Comparison of ENCODE assay signal across 29 cellular contexts in the genomic region with DNA sequence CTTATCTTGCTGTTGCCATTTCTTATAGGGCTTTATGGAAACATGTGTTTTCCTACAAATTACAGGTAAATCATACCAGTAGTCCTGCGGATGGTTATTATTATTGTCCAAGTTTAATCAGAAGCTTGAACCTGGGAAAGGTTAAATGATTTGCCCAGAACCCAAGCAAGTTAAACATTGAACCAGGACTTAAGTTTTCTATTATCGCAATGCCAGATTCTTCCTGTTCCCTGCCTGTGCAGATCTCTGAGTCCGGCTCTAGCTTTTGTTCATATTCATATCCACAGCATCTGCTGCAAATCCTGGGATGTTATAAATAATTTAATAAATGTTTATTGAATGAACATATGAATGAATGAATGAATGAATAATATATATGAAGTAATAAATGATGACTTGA. TPM values are rescaled to one million over a fixed set of nuclear protein-coding genes. Genes with fewer than 3 reads are reported as not detected.
A peak's percentile ranks its signal among the peaks of the same experiment; 100 is the strongest.
DNase-seq lines count a peak whose midpoint lies in the region; ATAC-seq, FAIRE-seq and TF ChIP-seq lines count a peak whose summit lies in the region.
"Had no signal": no experiment of that assay in that cellular context is flagged by ENCODE, and none has a peak within 500 bp of the region (broad histone marks: within the 10 kb centered on the region; RNA-seq: fewer than 3 reads in every experiment).

No MANE protein-coding gene starts in this region.

- no peaks in the 10 kb centered on the region for H3K27me3 Mint-ChIP-seq in activated naive CD4-positive, alpha-beta T cell treated with anti-CD3 and anti-CD28 coated beads for 36 hours (ENCODE audit: low read depth)
- H3K27me3 Mint-ChIP-seq: activated CD8-positive, alpha-beta T cell treated with anti-CD3 and anti-CD28 coated beads for 36 hours; activated naive CD8-positive, alpha-beta T cell treated with anti-CD3 and anti-CD28 coated beads, Interleukin-2, amount 10 ng/mL, durations not matched to agents 7 days and 5 days; B cell; CD4-positive, alpha-beta memory T cell had no signal

- H3K9me3 ChIP-seq in right cardiac atrium (ENCODE audit: control insufficient read depth, low read length), result no peaks in the 10 kb centered on the region
- H3K9me3 ChIP-seq in endothelial cell of umbilical vein (replicated peaks; ENCODE audit: control insufficient read depth, insufficient read depth, low read length), result no peaks in the 10 kb centered on the region
- no peaks in the 10 kb centered on the region for H3K9me3 ChIP-seq in mesenchymal stem cell (ENCODE audit: control insufficient read depth, low read length)
- H3K9me3 ChIP-seq in transverse colon, result no peaks in the 10 kb centered on the region
- no peaks in the 10 kb centered on the region for H3K9me3 ChIP-seq in MG63

- H3K4me3 Mint-ChIP-seq in activated naive CD4-positive, alpha-beta T cell treated with anti-CD3 and anti-CD28 coated beads for 36 hours, result no peak overlapping the region
- H3K4me3 Mint-ChIP-seq: activated CD8-positive, alpha-beta T cell treated with anti-CD3 and anti-CD28 coated beads for 36 hours; activated naive CD8-positive, alpha-beta T cell treated with anti-CD3 and anti-CD28 coated beads, Interleukin-2, amount 10 ng/mL, durations not matched to agents 7 days and 5 days; B cell; CD4-positive, alpha-beta memory T cell; T-helper 2 cell treated with Interferon-gamma antibody and Interleukin-4, amounts not matched to agents 5 μg/mL and 100 μg/mL, for 36 hours had no signal

- TF ChIP-seq EP300 in transverse colon (IDR thresholded peaks at IDR 0.05; ENCODE audit: low read depth), result no peak

- H2AK5ac ChIP-seq in mesenchymal stem cell (ENCODE audit: low read length, severe bottlenecking), result no peak overlapping the region

- intact Hi-C loops in right cardiac atrium (cut with DNase I), result no loop called here
- intact Hi-C loops in cardiac septum (cut with DNase I), result no loop called here
- intact Hi-C loops in endothelial cell of umbilical vein (cut with micrococcal nuclease), result loop anchor here (10.0 kb wide), 1 partner anchor 1282 kb away; no protein-coding TSS in a partner anchor
- intact Hi-C loops in transverse colon (cut with DNase I; ENCODE audit: low total_unique reads), result no loop called here
- intact Hi-C loops in activated naive CD4-positive, alpha-beta T cell treated with anti-CD3 and anti-CD28 coated beads for 36 hours (cut with micrococcal nuclease), result no loop called here

- H3K4me3 ChIP-seq in right cardiac atrium (ENCODE audit: low read length), result no peak overlapping the region
- no peak overlapping the region for H3K4me3 ChIP-seq in endothelial cell of umbilical vein (replicated peaks in 1 of 3; ENCODE audit: insufficient read depth in 1 of 3, low read depth in 1 of 3, low read length in 3 of 3)
- no peak overlapping the region for H3K4me3 ChIP-seq in mesenchymal stem cell (ENCODE audit: insufficient read depth in 1 of 2, low read depth in 1 of 2, low read length in 2 of 2)
- H3K4me3 ChIP-seq in transverse colon, result no peak overlapping the region
- no peak overlapping the region for H3K4me3 ChIP-seq in MG63
- H3K4me3 ChIP-seq: cardiac muscle cell, GM12878 had no signal

- peaks cover 9% of the 10 kb centered on the region for H3K79me1 ChIP-seq in mesenchymal stem cell (replicated peaks; ENCODE audit: low read length, poor library complexity, severe bottlenecking)

- H2BK120ac ChIP-seq in mesenchymal stem cell (ENCODE audit: low read depth, low read length), result no peak overlapping the region

- H3K27ac ChIP-seq in right cardiac atrium (ENCODE audit: low read length) (peak overlapping the region; percentile 46), endothelial cell of umbilical vein (ENCODE audit: insufficient read depth, low read depth, low read length) (no peak overlapping the region), mesenchymal stem cell (ENCODE audit: low read length, poor library complexity, severe bottlenecking) (peak overlapping the region; percentile 8), transverse colon (peak overlapping the region; percentile 82 to 98 (median 96))
- H3K27ac ChIP-seq: cardiac muscle cell had no signal

- POLR2A ChIA-PET in endothelial cell of umbilical vein (lab: Charles Lee), result no interaction called here

- 63% methylated on average over 3 of the region's 3 CpGs for WGBS in right cardiac atrium
- 73% methylated on average over 3 of the region's 3 CpGs for WGBS in mesenchymal stem cell
- 42 to 43% methylated on average over 1 to 3 of the region's 3 CpGs for WGBS in transverse colon (ENCODE audit: low coverage in 1 of 2), 2 donors

- H4K91ac ChIP-seq in mesenchymal stem cell (ENCODE audit: low read length), result no peak overlapping the region

- H4K8ac ChIP-seq in mesenchymal stem cell (ENCODE audit: low read length), result no peak overlapping the region

- TF ChIP-seq CTCF in endothelial cell of umbilical vein (IDR thresholded peaks at IDR 0.05; ENCODE audit: extremely low read depth in 1 of 2, insufficient read depth in 1 of 2, low read depth in 1 of 2, low read length in 2 of 2) (no peak), transverse colon (IDR thresholded peaks at IDR 0.05) (no peak)

- H2AFZ ChIP-seq in endothelial cell of umbilical vein (ENCODE audit: low read depth, low read length) (no peak overlapping the region), mesenchymal stem cell (ENCODE audit: low read depth, low read length) (no peak overlapping the region)

- BruUV-seq in endothelial cell of umbilical vein (replicated peaks; lab: Mats Ljungman, UMichigan), result no TSS peak

- no peak for FAIRE-seq in endothelial cell of umbilical vein (lab: Jason Lieb, UNC)
- FAIRE-seq: GM12878 had no signal

- H3K9me1 ChIP-seq in endothelial cell of umbilical vein (replicated peaks; ENCODE audit: control insufficient read depth, extremely low read depth, insufficient read depth, low read length), result no peaks in the 10 kb centered on the region

- H3K27ac Mint-ChIP-seq in activated naive CD4-positive, alpha-beta T cell treated with anti-CD3 and anti-CD28 coated beads for 36 hours, result no peak overlapping the region
- H3K27ac Mint-ChIP-seq: activated CD8-positive, alpha-beta T cell treated with anti-CD3 and anti-CD28 coated beads for 36 hours; activated naive CD8-positive, alpha-beta T cell treated with anti-CD3 and anti-CD28 coated beads, Interleukin-2, amount 10 ng/mL, durations not matched to agents 7 days and 5 days; activated T-helper 2 cell treated with anti-CD3 and anti-CD28 coated beads, Interferon-gamma antibody, Interleukin-2, Interleukin-4, amounts not matched to agents 10 μg/mL and 5 μg/mL and 100 μg/mL, durations not matched to agents 14 hours and 24 hours and 36 hours; B cell; T-helper 2 cell treated with Interferon-gamma antibody and Interleukin-4, amounts not matched to agents 5 μg/mL and 100 μg/mL, for 36 hours had no signal

- in situ Hi-C loops in transverse colon (cut with MboI; ENCODE audit: low pct_ligation_motif_present in 1 of 4, low pct_unique_long_range_greater_than_20kb in 1 of 4, low sequenced_read_pairs in 3 of 4), result loop anchor here in 1 of 4 donors (25.0 kb wide), 1 partner anchor 429 kb away; a partner anchor contains a TSS

- H3K4me2 ChIP-seq in endothelial cell of umbilical vein (ENCODE audit: insufficient read depth, low read length) (no peak overlapping the region), mesenchymal stem cell (ENCODE audit: low read length, poor library complexity, severe bottlenecking) (no peak overlapping the region)

- H3K18ac ChIP-seq in mesenchymal stem cell (ENCODE audit: low read depth in 1 of 2, low read length in 2 of 2), result no peak overlapping the region

- no peaks in the 10 kb centered on the region for H3K27me3 ChIP-seq in right cardiac atrium (ENCODE audit: control insufficient read depth, insufficient read depth)
- no peaks in the 10 kb centered on the region for H3K27me3 ChIP-seq in endothelial cell of umbilical vein (ENCODE audit: control insufficient read depth in 2 of 2, insufficient read depth in 2 of 2, low read length in 2 of 2)
- no peaks in the 10 kb centered on the region for H3K27me3 ChIP-seq in mesenchymal stem cell (ENCODE audit: control insufficient read depth in 1 of 2, insufficient read depth in 1 of 2, low read length in 2 of 2)
- H3K27me3 ChIP-seq in transverse colon, result no peaks in the 10 kb centered on the region
- no peaks in the 10 kb centered on the region for H3K27me3 ChIP-seq in MG63
- H3K27me3 ChIP-seq: cardiac muscle cell had no signal

- no peak overlapping the region for H2BK15ac ChIP-seq in mesenchymal stem cell (ENCODE audit: low read depth, poor library complexity, severe bottlenecking)

- peaks cover 16% of the 10 kb centered on the region for H3K4me1 ChIP-seq in right cardiac atrium (ENCODE audit: control insufficient read depth, insufficient read depth, low read length)
- peaks cover 6% of the 10 kb centered on the region for H3K4me1 ChIP-seq in endothelial cell of umbilical vein (ENCODE audit: control insufficient read depth, extremely low read depth, insufficient read depth, low read length)
- H3K4me1 ChIP-seq in mesenchymal stem cell (ENCODE audit: control insufficient read depth, insufficient read depth, low read depth, low read length), result peaks cover 6% of the 10 kb centered on the region
- peaks cover 43 to 97% (median 74%) of the 10 kb centered on the region in 4 donors for H3K4me1 ChIP-seq in transverse colon

- H3K23ac ChIP-seq in mesenchymal stem cell (ENCODE audit: low read length in 2 of 2), result no peak overlapping the region

- H3K36me3 ChIP-seq in endothelial cell of umbilical vein (ENCODE audit: control insufficient read depth in 2 of 2, extremely low read depth in 1 of 2, insufficient read depth in 2 of 2, low read length in 2 of 2), result no peaks in the 10 kb centered on the region
- H3K36me3 ChIP-seq in mesenchymal stem cell (ENCODE audit: control insufficient read depth in 1 of 2, insufficient read depth in 2 of 2, low read depth in 1 of 2, low read length in 2 of 2), result peaks cover 6 to 7% of the 10 kb centered on the region in 2 experiments
- no peaks in the 10 kb centered on the region for H3K36me3 ChIP-seq in transverse colon
- H3K36me3 ChIP-seq in MG63, result no peaks in the 10 kb centered on the region; the same call in 1 of the 2 replicates
- H3K36me3 ChIP-seq: cardiac muscle cell had no signal

- H3K4ac ChIP-seq in mesenchymal stem cell (ENCODE audit: low read depth in 1 of 2, low read length in 2 of 2), result no peak overlapping the region

- CTCF ChIA-PET in endothelial cell of umbilical vein (lab: Charles Lee), result interaction anchor here (0.6 to 1.4 kb wide), 5 partner anchors 10 to 455 kb away, joined by 3 to 5 read pairs (median 4); no protein-coding TSS in a partner anchor
- CTCF ChIA-PET in activated naive CD4-positive, alpha-beta T cell treated with anti-CD3 and anti-CD28 coated beads for 36 hours (lab: Charles Lee), result interaction anchor here (0.6 to 1.1 kb wide), 3 partner anchors 118 to 787 kb away, joined by 3 read pairs; no protein-coding TSS in a partner anchor

- H3K4me1 Mint-ChIP-seq in activated naive CD4-positive, alpha-beta T cell treated with anti-CD3 and anti-CD28 coated beads for 36 hours (ENCODE audit: low read depth), result peaks cover 66% of the 10 kb centered on the region

- peaks cover 4% of the 10 kb centered on the region for H3K36me3 Mint-ChIP-seq in activated naive CD4-positive, alpha-beta T cell treated with anti-CD3 and anti-CD28 coated beads for 36 hours (ENCODE audit: low read depth)

- no peak overlapping the region for H3K9ac ChIP-seq in endothelial cell of umbilical vein (replicated peaks; ENCODE audit: extremely low read depth, insufficient read depth, low read length)
- no peak overlapping the region for H3K9ac ChIP-seq in mesenchymal stem cell (ENCODE audit: low read length)

- dilution Hi-C loops in endothelial cell of umbilical vein (cut with MboI; ENCODE audit: extremely low pct_ligation_motif_present, low sequenced_read_pairs), result no loop called here

- H3K14ac ChIP-seq in mesenchymal stem cell (ENCODE audit: low read length in 2 of 2), result no peak overlapping the region

- H2BK5ac ChIP-seq in mesenchymal stem cell (ENCODE audit: low read depth, low read length, poor library complexity, severe bottlenecking), result no peak overlapping the region

- H3K79me2 ChIP-seq in endothelial cell of umbilical vein (ENCODE audit: control insufficient read depth, insufficient read depth, low read length), result peaks cover 92% of the 10 kb centered on the region

- no peak overlapping the region for H2BK12ac ChIP-seq in mesenchymal stem cell (ENCODE audit: low read length in 2 of 2)

- ATAC-seq in right cardiac atrium, result no peak
- ATAC-seq: GM12878 had no signal

- TF ChIP-seq POLR2A in endothelial cell of umbilical vein (IDR thresholded peaks at IDR 0.05; ENCODE audit: low read depth, low read length) (no peak), transverse colon (IDR thresholded peaks at IDR 0.05) (no peak)

- DNase-seq in right cardiac atrium (no peak), cardiac septum (ENCODE audit: low spot score) (no peak), endothelial cell of umbilical vein (ENCODE audit: low read depth, low spot score) (peak; percentile 32), mesenchymal stem cell (no peak), transverse colon (no peak), pons (ENCODE audit: low spot score) (no peak), MG63 (no peak)
- no peak for DNase-seq in activated naive CD4-positive, alpha-beta T cell treated with anti-CD3 and anti-CD28 coated beads for 36 hours
- DNase-seq: activated CD8-positive, alpha-beta memory T cell treated with anti-CD3 and anti-CD28 coated beads, Interleukin-2, amount 50 U/mL, for 48 hours; activated CD8-positive, alpha-beta T cell treated with anti-CD3 and anti-CD28 coated beads for 36 hours; activated naive CD8-positive, alpha-beta T cell treated with anti-CD3 and anti-CD28 coated beads, Interleukin-2, amount 10 ng/mL, durations not matched to agents 7 days and 5 days; aorta; CD4-positive, alpha-beta memory T cell; DMS 273 treated with DMSO at 0.1 percent for 48 hours; EL; foreskin melanocyte; H7; MV-4-11; NCI-H1436 treated with DMSO at 0.1 percent for 48 hours; NCI-H748 treated with DMSO at 0.1 percent for 48 hours; retina; SHP77 treated with DMSO at 0.1 percent for 48 hours; stimulated activated CD4-positive, alpha-beta T cell treated with anti-CD3 and anti-CD28 coated beads, Interleukin-1b, Interleukin-23, amount 100 ng/mL, for 48 hours; stimulated activated naive CD8-positive, alpha-beta T cell treated with anti-CD3 and anti-CD28 coated beads, Interleukin-15, Interleukin-2, amounts not matched to agents 100 U/mL and 50 U/mL, for 24 hours had no signal

- H4K20me1 ChIP-seq in endothelial cell of umbilical vein (replicated peaks; ENCODE audit: control insufficient read depth, extremely low read depth, insufficient read depth, low read length), result peaks cover 14% of the 10 kb centered on the region

- H3K9me3 Mint-ChIP-seq in activated naive CD4-positive, alpha-beta T cell treated with anti-CD3 and anti-CD28 coated beads for 36 hours, result no peaks in the 10 kb centered on the region
- H3K9me3 Mint-ChIP-seq: activated CD8-positive, alpha-beta T cell treated with anti-CD3 and anti-CD28 coated beads for 36 hours; activated naive CD8-positive, alpha-beta T cell treated with anti-CD3 and anti-CD28 coated beads, Interleukin-2, amount 10 ng/mL, durations not matched to agents 7 days and 5 days; activated T-helper 2 cell treated with anti-CD3 and anti-CD28 coated beads, Interferon-gamma antibody, Interleukin-2, Interleukin-4, amounts not matched to agents 10 μg/mL and 5 μg/mL and 100 μg/mL, durations not matched to agents 14 hours and 24 hours and 36 hours; CD4-positive, alpha-beta memory T cell; T-helper 2 cell treated with Interferon-gamma antibody and Interleukin-4, amounts not matched to agents 5 μg/mL and 100 μg/mL, for 36 hours had no signal

RNA-seq across cellular contexts. Expression of a gene that starts 12.5 kb away (rescaled TPM):
- total RNA-seq in right cardiac atrium, result 100 to 1,000 TPM; 141 to 205 (median 171) TPM
- polyA plus RNA-seq in right cardiac atrium, result 14.5 TPM
- 145 TPM for total RNA-seq in cardiac septum
- total RNA-seq in endothelial cell of umbilical vein, result 136 and 153 TPM in 2 replicates
- polyA plus RNA-seq in endothelial cell of umbilical vein, result 16.9 and 24.1 TPM in 2 replicates
- polyA plus RNA-seq in endothelial cell of umbilical vein (2011; cell fraction: cytosol; rRNA removed), result 13.2 and 13.4 TPM in 2 replicates
- 75.5 and 106 TPM in 2 replicates for polyA plus RNA-seq in endothelial cell of umbilical vein (2011; cell fraction: nucleus; rRNA removed)
- polyA plus RNA-seq in endothelial cell of umbilical vein (2012), result 17.7 and 20.4 TPM in 2 replicates
- 349 and 428 TPM in 2 replicates for polyA minus RNA-seq in endothelial cell of umbilical vein
- polyA minus RNA-seq in endothelial cell of umbilical vein (2011; cell fraction: cytosol; rRNA and poly(A)+ RNA removed), result 31.7 TPM
- polyA minus RNA-seq in endothelial cell of umbilical vein (2011; cell fraction: nucleus; rRNA and poly(A)+ RNA removed), result 337 and 370 TPM in 2 replicates
- polyA plus RNA-seq in mesenchymal stem cell (2013, experiment 1 of 2), result 37.8 TPM
- 34.1 TPM for polyA plus RNA-seq in mesenchymal stem cell (2013, experiment 2 of 2)
- total RNA-seq in transverse colon, result 100 to 1,000 TPM; 207 to 592 (median 406) TPM
- total RNA-seq in MG63 (2014; rRNA removed; shearing (Covaris generic); ENCODE audit: low replicate concordance), result 7.9 and 14.2 TPM in 2 replicates
- 10 to 100 TPM; 27.5 to 31.8 TPM for total RNA-seq in activated naive CD4-positive, alpha-beta T cell treated with anti-CD3 and anti-CD28 coated beads for 36 hours
